Comparison of ENCODE assay signal across 1 cellular context in the genomic region with DNA sequence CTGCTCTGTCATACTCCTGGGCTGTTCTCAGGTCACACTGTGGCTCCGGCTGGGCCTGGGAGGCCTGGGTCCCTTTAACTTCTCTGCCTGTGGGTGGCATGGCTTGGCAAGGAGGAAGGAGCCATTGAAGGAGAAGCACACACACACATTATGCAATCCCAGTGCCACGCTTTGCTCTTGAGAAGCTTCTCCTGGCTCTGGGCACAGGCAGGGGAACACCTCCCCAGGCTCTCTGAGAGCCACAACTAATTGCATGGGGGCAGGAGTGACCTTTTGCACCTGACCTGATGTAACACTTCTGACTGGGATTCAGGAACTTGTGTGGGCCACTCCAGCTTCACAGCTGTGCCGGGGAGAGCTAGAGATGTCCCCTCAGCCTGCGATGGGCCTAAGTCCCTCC.
TF ChIP-seq lines count a peak whose summit lies in the region.

No MANE protein-coding gene starts in this region.

TF ChIP-seq in GM23338, 12 proteins besides CTCF, POLR2A, EP300 and RAD21 (continued from another document):
- TF ChIP-seq, protein P1, sequence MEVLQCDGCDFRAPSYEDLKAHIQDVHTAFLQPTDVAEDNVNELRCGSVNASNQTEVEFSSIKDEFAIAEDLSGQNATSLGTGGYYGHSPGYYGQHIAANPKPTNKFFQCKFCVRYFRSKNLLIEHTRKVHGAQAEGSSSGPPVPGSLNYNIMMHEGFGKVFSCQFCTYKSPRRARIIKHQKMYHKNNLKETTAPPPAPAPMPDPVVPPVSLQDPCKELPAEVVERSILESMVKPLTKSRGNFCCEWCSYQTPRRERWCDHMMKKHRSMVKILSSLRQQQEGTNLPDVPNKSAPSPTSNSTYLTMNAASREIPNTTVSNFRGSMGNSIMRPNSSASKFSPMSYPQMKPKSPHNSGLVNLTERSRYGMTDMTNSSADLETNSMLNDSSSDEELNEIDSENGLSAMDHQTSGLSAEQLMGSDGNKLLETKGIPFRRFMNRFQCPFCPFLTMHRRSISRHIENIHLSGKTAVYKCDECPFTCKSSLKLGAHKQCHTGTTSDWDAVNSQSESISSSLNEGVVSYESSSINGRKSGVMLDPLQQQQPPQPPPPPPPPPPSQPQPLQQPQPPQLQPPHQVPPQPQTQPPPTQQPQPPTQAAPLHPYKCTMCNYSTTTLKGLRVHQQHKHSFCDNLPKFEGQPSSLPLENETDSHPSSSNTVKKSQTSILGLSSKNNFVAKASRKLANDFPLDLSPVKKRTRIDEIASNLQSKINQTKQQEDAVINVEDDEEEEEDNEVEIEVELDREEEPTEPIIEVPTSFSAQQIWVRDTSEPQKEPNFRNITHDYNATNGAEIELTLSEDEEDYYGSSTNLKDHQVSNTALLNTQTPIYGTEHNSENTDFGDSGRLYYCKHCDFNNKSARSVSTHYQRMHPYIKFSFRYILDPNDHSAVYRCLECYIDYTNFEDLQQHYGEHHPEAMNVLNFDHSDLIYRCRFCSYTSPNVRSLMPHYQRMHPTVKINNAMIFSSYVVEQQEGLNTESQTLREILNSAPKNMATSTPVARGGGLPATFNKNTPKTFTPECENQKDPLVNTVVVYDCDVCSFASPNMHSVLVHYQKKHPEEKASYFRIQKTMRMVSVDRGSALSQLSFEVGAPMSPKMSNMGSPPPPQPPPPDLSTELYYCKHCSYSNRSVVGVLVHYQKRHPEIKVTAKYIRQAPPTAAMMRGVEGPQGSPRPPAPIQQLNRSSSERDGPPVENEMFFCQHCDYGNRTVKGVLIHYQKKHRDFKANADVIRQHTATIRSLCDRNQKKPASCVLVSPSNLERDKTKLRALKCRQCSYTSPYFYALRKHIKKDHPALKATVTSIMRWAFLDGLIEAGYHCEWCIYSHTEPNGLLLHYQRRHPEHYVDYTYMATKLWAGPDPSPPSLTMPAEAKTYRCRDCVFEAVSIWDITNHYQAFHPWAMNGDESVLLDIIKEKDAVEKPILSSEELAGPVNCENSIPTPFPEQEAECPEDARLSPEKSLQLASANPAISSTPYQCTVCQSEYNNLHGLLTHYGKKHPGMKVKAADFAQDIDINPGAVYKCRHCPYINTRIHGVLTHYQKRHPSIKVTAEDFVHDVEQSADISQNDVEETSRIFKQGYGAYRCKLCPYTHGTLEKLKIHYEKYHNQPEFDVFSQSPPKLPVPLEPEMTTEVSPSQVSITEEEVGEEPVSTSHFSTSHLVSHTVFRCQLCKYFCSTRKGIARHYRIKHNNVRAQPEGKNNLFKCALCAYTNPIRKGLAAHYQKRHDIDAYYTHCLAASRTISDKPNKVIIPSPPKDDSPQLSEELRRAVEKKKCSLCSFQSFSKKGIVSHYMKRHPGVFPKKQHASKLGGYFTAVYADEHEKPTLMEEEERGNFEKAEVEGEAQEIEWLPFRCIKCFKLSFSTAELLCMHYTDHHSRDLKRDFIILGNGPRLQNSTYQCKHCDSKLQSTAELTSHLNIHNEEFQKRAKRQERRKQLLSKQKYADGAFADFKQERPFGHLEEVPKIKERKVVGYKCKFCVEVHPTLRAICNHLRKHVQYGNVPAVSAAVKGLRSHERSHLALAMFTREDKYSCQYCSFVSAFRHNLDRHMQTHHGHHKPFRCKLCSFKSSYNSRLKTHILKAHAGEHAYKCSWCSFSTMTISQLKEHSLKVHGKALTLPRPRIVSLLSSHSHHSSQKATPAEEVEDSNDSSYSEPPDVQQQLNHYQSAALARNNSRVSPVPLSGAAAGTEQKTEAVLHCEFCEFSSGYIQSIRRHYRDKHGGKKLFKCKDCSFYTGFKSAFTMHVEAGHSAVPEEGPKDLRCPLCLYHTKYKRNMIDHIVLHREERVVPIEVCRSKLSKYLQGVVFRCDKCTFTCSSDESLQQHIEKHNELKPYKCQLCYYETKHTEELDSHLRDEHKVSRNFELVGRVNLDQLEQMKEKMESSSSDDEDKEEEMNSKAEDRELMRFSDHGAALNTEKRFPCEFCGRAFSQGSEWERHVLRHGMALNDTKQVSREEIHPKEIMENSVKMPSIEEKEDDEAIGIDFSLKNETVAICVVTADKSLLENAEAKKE (CRISPR knock-in tag; IDR thresholded peaks at IDR 0.05): no peak
- TF ChIP-seq ZNF114 (CRISPR knock-in tag; IDR thresholded peaks at IDR 0.05) (no peak), EZH2 (IDR thresholded peaks at IDR 0.05; ENCODE audit: low read depth, unreplicated experiment) (no peak), EZH2phosphoT487 (IDR thresholded peaks at IDR 0.05; ENCODE audit: unreplicated experiment) (no peak), CREB1 (CRISPR knock-in tag; IDR thresholded peaks at IDR 0.05; ENCODE audit: low read depth) (no peak), NANOG (IDR thresholded peaks at IDR 0.05; ENCODE audit: borderline replicate concordance) (no peak), STAT1 (IDR thresholded peaks at IDR 0.05; ENCODE audit: unreplicated experiment) (no peak)
- TF ChIP-seq, protein P2, sequence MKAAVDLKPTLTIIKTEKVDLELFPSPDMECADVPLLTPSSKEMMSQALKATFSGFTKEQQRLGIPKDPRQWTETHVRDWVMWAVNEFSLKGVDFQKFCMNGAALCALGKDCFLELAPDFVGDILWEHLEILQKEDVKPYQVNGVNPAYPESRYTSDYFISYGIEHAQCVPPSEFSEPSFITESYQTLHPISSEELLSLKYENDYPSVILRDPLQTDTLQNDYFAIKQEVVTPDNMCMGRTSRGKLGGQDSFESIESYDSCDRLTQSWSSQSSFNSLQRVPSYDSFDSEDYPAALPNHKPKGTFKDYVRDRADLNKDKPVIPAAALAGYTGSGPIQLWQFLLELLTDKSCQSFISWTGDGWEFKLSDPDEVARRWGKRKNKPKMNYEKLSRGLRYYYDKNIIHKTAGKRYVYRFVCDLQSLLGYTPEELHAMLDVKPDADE (IDR thresholded peaks at IDR 0.05): no peak
- TF ChIP-seq, protein P3, sequence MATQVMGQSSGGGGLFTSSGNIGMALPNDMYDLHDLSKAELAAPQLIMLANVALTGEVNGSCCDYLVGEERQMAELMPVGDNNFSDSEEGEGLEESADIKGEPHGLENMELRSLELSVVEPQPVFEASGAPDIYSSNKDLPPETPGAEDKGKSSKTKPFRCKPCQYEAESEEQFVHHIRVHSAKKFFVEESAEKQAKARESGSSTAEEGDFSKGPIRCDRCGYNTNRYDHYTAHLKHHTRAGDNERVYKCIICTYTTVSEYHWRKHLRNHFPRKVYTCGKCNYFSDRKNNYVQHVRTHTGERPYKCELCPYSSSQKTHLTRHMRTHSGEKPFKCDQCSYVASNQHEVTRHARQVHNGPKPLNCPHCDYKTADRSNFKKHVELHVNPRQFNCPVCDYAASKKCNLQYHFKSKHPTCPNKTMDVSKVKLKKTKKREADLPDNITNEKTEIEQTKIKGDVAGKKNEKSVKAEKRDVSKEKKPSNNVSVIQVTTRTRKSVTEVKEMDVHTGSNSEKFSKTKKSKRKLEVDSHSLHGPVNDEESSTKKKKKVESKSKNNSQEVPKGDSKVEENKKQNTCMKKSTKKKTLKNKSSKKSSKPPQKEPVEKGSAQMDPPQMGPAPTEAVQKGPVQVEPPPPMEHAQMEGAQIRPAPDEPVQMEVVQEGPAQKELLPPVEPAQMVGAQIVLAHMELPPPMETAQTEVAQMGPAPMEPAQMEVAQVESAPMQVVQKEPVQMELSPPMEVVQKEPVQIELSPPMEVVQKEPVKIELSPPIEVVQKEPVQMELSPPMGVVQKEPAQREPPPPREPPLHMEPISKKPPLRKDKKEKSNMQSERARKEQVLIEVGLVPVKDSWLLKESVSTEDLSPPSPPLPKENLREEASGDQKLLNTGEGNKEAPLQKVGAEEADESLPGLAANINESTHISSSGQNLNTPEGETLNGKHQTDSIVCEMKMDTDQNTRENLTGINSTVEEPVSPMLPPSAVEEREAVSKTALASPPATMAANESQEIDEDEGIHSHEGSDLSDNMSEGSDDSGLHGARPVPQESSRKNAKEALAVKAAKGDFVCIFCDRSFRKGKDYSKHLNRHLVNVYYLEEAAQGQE (IDR thresholded peaks at IDR 0.05; ENCODE audit: unreplicated experiment): no peak
